In the genomic region with DNA sequence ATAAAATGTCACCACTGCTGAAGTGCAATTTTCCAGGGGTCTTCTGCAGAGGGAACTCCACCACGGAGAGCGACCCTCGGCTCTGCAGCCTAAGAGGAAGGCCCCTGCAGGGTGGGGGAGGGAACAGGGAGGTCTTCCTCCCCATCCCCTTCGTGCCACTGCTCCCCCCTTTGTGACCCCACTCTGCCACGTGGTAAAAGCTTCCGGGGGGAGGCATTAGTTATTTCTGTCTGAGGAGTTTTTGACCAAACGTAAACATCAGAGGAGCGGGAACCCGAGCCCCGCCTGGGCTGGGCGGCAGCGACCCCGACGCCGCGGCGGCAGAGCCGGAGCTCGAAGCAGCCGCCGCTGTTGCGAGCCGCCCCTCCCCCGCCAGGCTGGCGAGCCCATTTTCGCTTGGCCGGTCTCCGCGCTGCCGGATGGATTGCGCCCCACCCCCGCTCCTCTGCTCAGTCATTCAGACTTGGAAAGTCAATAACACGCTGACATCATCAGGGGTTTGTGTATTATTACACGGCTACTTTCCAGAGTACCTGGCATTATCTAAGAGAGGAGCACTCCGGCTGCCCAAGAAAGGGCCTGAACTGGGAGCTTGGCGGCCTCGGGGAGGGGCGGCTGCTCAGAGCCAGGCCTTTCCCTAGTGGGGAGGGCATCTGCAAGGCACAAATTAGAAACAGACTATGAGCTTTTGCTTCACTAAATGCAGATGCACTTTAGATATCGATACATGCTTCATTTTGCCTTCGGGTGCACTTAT, we compare ENCODE assay signal across 8 cellular contexts.
DNase-seq lines count a peak whose midpoint lies in the region; ATAC-seq, FAIRE-seq and TF ChIP-seq lines count a peak whose summit lies in the region.

No MANE protein-coding gene starts in this region.

- H3K27me3 ChIP-seq in keratinocyte (ENCODE audit: control insufficient read depth, extremely low read depth, insufficient read depth, low read length) = no peaks in the 10 kb centered on the region

- ATAC-seq in GM19025 (IDR thresholded peaks at IDR 0.05; ENCODE audit: low read depth, unreplicated experiment) (peak; percentile 68), HG03342 (IDR thresholded peaks at IDR 0.05; ENCODE audit: unreplicated experiment) (peak; percentile 73)
- ATAC-seq in activated CD4-positive, CD25-positive, alpha-beta regulatory T cell treated with anti-CD3 and anti-CD28 coated beads, Interleukin-2, amount 50 U/mL, for 24 hours = peak; percentile 86 to 90

- no peak for FAIRE-seq in keratinocyte (lab: Jason Lieb, UNC)

- peak overlapping the region; percentile 75 for H3K9ac ChIP-seq in keratinocyte (ENCODE audit: control insufficient read depth, extremely low read depth, insufficient read depth, low read length)

- H3K4me2 ChIP-seq in keratinocyte (ENCODE audit: control insufficient read depth, extremely low read depth, insufficient read depth, low read depth, low read length) = peak overlapping the region; percentile 85

- no peaks in the 10 kb centered on the region for H4K20me1 ChIP-seq in keratinocyte (ENCODE audit: control insufficient read depth, extremely low read depth, insufficient read depth, low read length)

- peak overlapping the region; percentile 95 for H3K27ac ChIP-seq in keratinocyte (ENCODE audit: control insufficient read depth, insufficient read depth, low read length)

- peak overlapping the region; percentile 84 for H2AFZ ChIP-seq in keratinocyte (ENCODE audit: control insufficient read depth, low read length)

- no peak for TF ChIP-seq CTCF in AG09319 (IDR thresholded peaks at IDR 0.05; ENCODE audit: low read depth, low read length)
- no peak for TF ChIP-seq CTCF in keratinocyte (optimal IDR thresholded peaks at IDR 0.05 in 1 of 3, IDR thresholded peaks at IDR 0.05 in 1 of 3, conservative IDR thresholded peaks at IDR 0.05 in 1 of 3; ENCODE audit: extremely low read depth in 1 of 3, insufficient read depth in 2 of 3, low read length in 3 of 3)

- dilution Hi-C loops in keratinocyte (cut with MboI; ENCODE audit: extremely low pct_ligation_motif_present, low sequenced_read_pairs) = no loop called here

- DNase-seq in AG09319 (ENCODE audit: extremely low read depth, low read depth) = peak; percentile 99
- DNase-seq in NCI-H345 treated with DMSO at 0.1 percent for 48 hours (lab: John Stamatoyannopoulos, UW; ENCODE audit: unreplicated experiment) = peak; percentile 89
- DNase-seq in cerebellar cortex (ENCODE audit: low spot score) = peak; percentile 99
- DNase-seq in keratinocyte (ENCODE audit: low read depth, low spot score) = peak; percentile 92
- peak; percentile 92 to 97 (median 95) for DNase-seq in stimulated activated CD4-positive, alpha-beta T cell treated with anti-CD3 and anti-CD28 coated beads, Interleukin-12 subunit alpha, Interleukin-12 subunit beta, amount 100 ng/mL, for 48 hours (ENCODE audit: low read depth in 2 of 3, low spot score in 1 of 3)

- H3K79me2 ChIP-seq in keratinocyte (ENCODE audit: control insufficient read depth, insufficient read depth, low read length) = no peaks in the 10 kb centered on the region

- H3K9me1 ChIP-seq in keratinocyte (ENCODE audit: control insufficient read depth, extremely low read depth, insufficient read depth, low read length) = no peaks in the 10 kb centered on the region

- peaks cover 50% of the 10 kb centered on the region for H3K4me1 ChIP-seq in keratinocyte (ENCODE audit: control insufficient read depth, extremely low read depth, insufficient read depth, low read length)

- no peaks in the 10 kb centered on the region for H3K36me3 ChIP-seq in keratinocyte (ENCODE audit: control insufficient read depth in 2 of 2, extremely low read depth in 1 of 2, insufficient read depth in 2 of 2, low read length in 2 of 2)

- H3K9me3 ChIP-seq in keratinocyte (ENCODE audit: control insufficient read depth, low read depth, low read length) = no peaks in the 10 kb centered on the region

- H3K4me3 ChIP-seq in keratinocyte (ENCODE audit: control insufficient read depth in 2 of 3, extremely low read depth in 1 of 3, insufficient read depth in 2 of 3, low read depth in 1 of 3, low read length in 3 of 3) = peak overlapping the region in 2 of 3 experiments; percentile 36 to 50

Comparison
In these comparisons a context has a peak if more than half of its experiments do, and no peak if none do; other contexts are left out.
1. Peak in every context shown above with its lines: DNase-seq, ATAC-seq, H3K4me3 ChIP-seq and H3K27ac ChIP-seq.